39 cellular contexts compared by ENCODE assay signal in genomic region chr5:51604324-51604723, GRCh38.
"Had no signal": no experiment of that assay in that cellular context is flagged by ENCODE, and none has a peak within 500 bp of the region (broad histone marks: within the 10 kb centered on the region; RNA-seq: fewer than 3 reads in every experiment).

No MANE protein-coding gene starts in this region.

- FAIRE-seq: astrocyte, bronchial epithelial cell, colon had no signal

- DNase-seq: activated effector memory CD4-positive, alpha-beta T cell treated with anti-CD3 and anti-CD28 coated beads, Interleukin-2, amount 50 U/mL, for 16 hours; activated effector memory CD4-positive, alpha-beta T cell treated with Interleukin-2 at 50 U/mL for 16 hours; activated gamma-delta T cell; activated gamma-delta T cell treated with Interleukin-2 at 50 U/mL for 16 hours; activated naive CD4-positive, alpha-beta T cell; activated naive CD4-positive, alpha-beta T cell treated with anti-CD3 and anti-CD28 coated beads for 36 hours; activated naive CD4-positive, alpha-beta T cell treated with anti-CD3 and anti-CD28 coated beads, Interleukin-2, amount 10 ng/mL, durations not matched to agents 7 days and 5 days; activated naive CD4-positive, alpha-beta T cell treated with anti-CD3 and anti-CD28 coated beads, Interleukin-2, amount 50 U/mL, for 16 hours; activated naive CD4-positive, alpha-beta T cell treated with Interleukin-2 at 50 U/mL for 16 hours; activated naive CD8-positive, alpha-beta T cell treated with anti-CD3 and anti-CD28 coated beads for 36 hours; activated naive CD8-positive, alpha-beta T cell treated with anti-CD3 and anti-CD28 coated beads, Interleukin-2, amount 10 ng/mL, durations not matched to agents 7 days and 5 days; activated naive CD8-positive, alpha-beta T cell treated with anti-CD3 and anti-CD28 coated beads, Interleukin-2, amount 50 U/mL, for 24 hours; activated T-cell treated with anti-CD3 and anti-CD28 coated beads, Interleukin-2, amount 50 U/mL, for 4 hours; activated T-cell treated with anti-CD3 and anti-CD28 coated beads, Interleukin-2, amount 50 U/mL, for 48 hours; activated T-cell treated with anti-CD3 and anti-CD28 coated beads, Interleukin-2, amount 50 U/mL, for 72 hours; adrenal gland; amniotic stem cell; amygdala; anterior cingulate cortex; aorta; body of pancreas; brain microvascular endothelial cell; caudate nucleus; central memory CD4-positive, alpha-beta T cell; cerebellar nuclear complex had no signal

- H3K9me3 ChIP-seq: ascending aorta, body of pancreas, breast epithelium had no signal

- H3K36me3 Mint-ChIP-seq: activated naive CD4-positive, alpha-beta T cell treated with anti-CD3 and anti-CD28 coated beads, Interleukin-2, amount 10 ng/mL, durations not matched to agents 7 days and 5 days; activated naive CD4-positive, alpha-beta T cell treated with anti-CD3 and anti-CD28 coated beads, Interleukin-2, amount 50 U/mL, for 24 hours; activated naive CD4-positive, alpha-beta T cell treated with anti-CD3 and anti-CD28 coated beads, Interleukin-2, amount 50 U/mL, for 72 hours; activated naive CD8-positive, alpha-beta T cell; activated naive CD8-positive, alpha-beta T cell treated with anti-CD3 and anti-CD28 coated beads for 36 hours; activated naive CD8-positive, alpha-beta T cell treated with anti-CD3 and anti-CD28 coated beads, Interleukin-2, amount 10 ng/mL, durations not matched to agents 7 days and 5 days; brain had no signal

- H3K27ac Mint-ChIP-seq: activated naive CD4-positive, alpha-beta T cell treated with anti-CD3 and anti-CD28 coated beads for 36 hours; activated naive CD4-positive, alpha-beta T cell treated with anti-CD3 and anti-CD28 coated beads, Interleukin-2, amount 10 ng/mL, durations not matched to agents 7 days and 5 days; activated naive CD4-positive, alpha-beta T cell treated with anti-CD3 and anti-CD28 coated beads, Interleukin-2, amount 50 U/mL, for 24 hours; activated naive CD4-positive, alpha-beta T cell treated with anti-CD3 and anti-CD28 coated beads, Interleukin-2, amount 50 U/mL, for 72 hours; activated naive CD8-positive, alpha-beta T cell; activated naive CD8-positive, alpha-beta T cell treated with anti-CD3 and anti-CD28 coated beads for 36 hours; activated naive CD8-positive, alpha-beta T cell treated with anti-CD3 and anti-CD28 coated beads, Interleukin-2, amount 10 ng/mL, durations not matched to agents 7 days and 5 days; activated naive CD8-positive, alpha-beta T cell treated with anti-CD3 and anti-CD28 coated beads, Interleukin-2, amount 50 U/mL, for 24 hours; activated T-cell treated with anti-CD3 and anti-CD28 coated beads, Interleukin-2, amount 50 U/mL, for 72 hours; activated T-helper 1 cell treated with anti-CD3 and anti-CD28 coated beads, Interleukin-12 subunit alpha, Interleukin-12 subunit beta, Interleukin-2, Interleukin-4 antibody, amounts not matched to agents 30 ng/mL and 10 ng/mL and 1 ng/mL, durations not matched to agents 14 hours and 24 hours and 36 hours; activated T-helper 17 cell treated with anti-CD3 and anti-CD28 coated beads, Interleukin-2, amount 50 U/mL, for 72 hours; activated T-helper 2 cell treated with anti-CD3 and anti-CD28 coated beads, Interferon-gamma antibody, Interleukin-2, Interleukin-4, amounts not matched to agents 10 μg/mL and 5 μg/mL and 100 μg/mL, durations not matched to agents 14 hours and 24 hours and 36 hours; brain had no signal

- H3K4me3 Mint-ChIP-seq: activated naive CD4-positive, alpha-beta T cell treated with anti-CD3 and anti-CD28 coated beads for 36 hours; activated naive CD4-positive, alpha-beta T cell treated with anti-CD3 and anti-CD28 coated beads, Interleukin-2, amount 10 ng/mL, durations not matched to agents 7 days and 5 days; activated naive CD4-positive, alpha-beta T cell treated with anti-CD3 and anti-CD28 coated beads, Interleukin-2, amount 50 U/mL, for 24 hours; activated naive CD8-positive, alpha-beta T cell; activated naive CD8-positive, alpha-beta T cell treated with anti-CD3 and anti-CD28 coated beads for 36 hours; activated naive CD8-positive, alpha-beta T cell treated with anti-CD3 and anti-CD28 coated beads, Interleukin-2, amount 10 ng/mL, durations not matched to agents 7 days and 5 days; activated naive CD8-positive, alpha-beta T cell treated with anti-CD3 and anti-CD28 coated beads, Interleukin-2, amount 50 U/mL, for 24 hours; activated T-cell treated with anti-CD3 and anti-CD28 coated beads, Interleukin-2, amount 50 U/mL, for 4 hours; activated T-cell treated with anti-CD3 and anti-CD28 coated beads, Interleukin-2, amount 50 U/mL, for 72 hours; activated T-helper 1 cell treated with anti-CD3 and anti-CD28 coated beads, Interleukin-12 subunit alpha, Interleukin-12 subunit beta, Interleukin-2, Interleukin-4 antibody, amounts not matched to agents 30 ng/mL and 10 ng/mL and 1 ng/mL, durations not matched to agents 14 hours and 24 hours and 36 hours; activated T-helper 17 cell treated with anti-CD3 and anti-CD28 coated beads, Interleukin-2, amount 50 U/mL, for 72 hours; brain; central memory CD8-positive, alpha-beta T cell had no signal

- H3K36me3 ChIP-seq: adrenal gland, ascending aorta, brain microvascular endothelial cell, breast epithelium, cardiac muscle cell had no signal

- H3K4me1 ChIP-seq: adrenal gland, ascending aorta, body of pancreas, breast epithelium had no signal

- H3K4me3 ChIP-seq: adrenal gland, ascending aorta, body of pancreas, breast epithelium, cardiac muscle cell had no signal

- H3K27me3 Mint-ChIP-seq: activated naive CD4-positive, alpha-beta T cell treated with anti-CD3 and anti-CD28 coated beads, Interleukin-2, amount 10 ng/mL, durations not matched to agents 7 days and 5 days; activated naive CD4-positive, alpha-beta T cell treated with anti-CD3 and anti-CD28 coated beads, Interleukin-2, amount 50 U/mL, for 24 hours; activated naive CD8-positive, alpha-beta T cell; activated naive CD8-positive, alpha-beta T cell treated with anti-CD3 and anti-CD28 coated beads for 36 hours; activated naive CD8-positive, alpha-beta T cell treated with anti-CD3 and anti-CD28 coated beads, Interleukin-2, amount 10 ng/mL, durations not matched to agents 7 days and 5 days; activated naive CD8-positive, alpha-beta T cell treated with anti-CD3 and anti-CD28 coated beads, Interleukin-2, amount 50 U/mL, for 24 hours; activated T-helper 17 cell treated with anti-CD3 and anti-CD28 coated beads, Interleukin-2, amount 50 U/mL, for 72 hours; central memory CD8-positive, alpha-beta T cell had no signal

- ATAC-seq: activated naive CD4-positive, alpha-beta T cell treated with anti-CD3 and anti-CD28 coated beads, Interleukin-2, amount 50 U/mL, for 72 hours; activated naive CD8-positive, alpha-beta T cell treated with anti-CD3 and anti-CD28 coated beads, Interleukin-2, amount 50 U/mL, for 24 hours; activated T-cell treated with anti-CD3 and anti-CD28 coated beads, Interleukin-2, amount 50 U/mL, for 4 hours; activated T-cell treated with anti-CD3 and anti-CD28 coated beads, Interleukin-2, amount 50 U/mL, for 72 hours; activated T-helper 17 cell treated with anti-CD3 and anti-CD28 coated beads, Interleukin-2, amount 50 U/mL, for 72 hours; body of pancreas had no signal

- H3K27ac ChIP-seq: adrenal gland, ascending aorta, body of pancreas, brain microvascular endothelial cell, breast epithelium, cardiac muscle cell had no signal

- H3K27me3 ChIP-seq: adrenal gland, ascending aorta, body of pancreas, brain microvascular endothelial cell, breast epithelium, cardiac muscle cell had no signal

- H3K4me1 Mint-ChIP-seq: activated naive CD4-positive, alpha-beta T cell treated with anti-CD3 and anti-CD28 coated beads, Interleukin-2, amount 10 ng/mL, durations not matched to agents 7 days and 5 days; activated naive CD4-positive, alpha-beta T cell treated with anti-CD3 and anti-CD28 coated beads, Interleukin-2, amount 50 U/mL, for 24 hours; activated naive CD8-positive, alpha-beta T cell treated with anti-CD3 and anti-CD28 coated beads for 36 hours; activated naive CD8-positive, alpha-beta T cell treated with anti-CD3 and anti-CD28 coated beads, Interleukin-2, amount 10 ng/mL, durations not matched to agents 7 days and 5 days; activated naive CD8-positive, alpha-beta T cell treated with anti-CD3 and anti-CD28 coated beads, Interleukin-2, amount 50 U/mL, for 24 hours; activated T-helper 17 cell treated with anti-CD3 and anti-CD28 coated beads, Interleukin-2, amount 50 U/mL, for 72 hours; brain; central memory CD8-positive, alpha-beta T cell had no signal
